ENCODE assay signal across 8 cellular contexts in genomic region chr14:67285876-67286452, GRCh38. TPM values are rescaled to one million over a fixed set of nuclear protein-coding genes. Genes with fewer than 3 reads are reported as not detected.
DNase-seq lines count a peak whose midpoint lies in the region; ATAC-seq and TF ChIP-seq lines count a peak whose summit lies in the region.

No MANE protein-coding gene starts in this region.

- no peak overlapping the region for H3K4me3 Mint-ChIP-seq in WTC11
- no peak overlapping the region for H3K4me3 Mint-ChIP-seq in stimulated activated naive CD8-positive, alpha-beta T cell treated with anti-CD3 and anti-CD28 coated beads, Interleukin-15, amount 100 ng/mL, for 72 hours

- H3K27me3 Mint-ChIP-seq in WTC11 (ENCODE audit: low read depth) = no peaks in the 10 kb centered on the region
- H3K27me3 Mint-ChIP-seq in stimulated activated naive CD8-positive, alpha-beta T cell treated with anti-CD3 and anti-CD28 coated beads, Interleukin-15, amount 100 ng/mL, for 72 hours = no peaks in the 10 kb centered on the region

- H3K36me3 ChIP-seq in GM06990 (ENCODE audit: control insufficient read depth, insufficient read depth, low read length) = no peaks in the 10 kb centered on the region

- H3K4me1 Mint-ChIP-seq in WTC11 = no peaks in the 10 kb centered on the region
- H3K4me1 Mint-ChIP-seq in stimulated activated naive CD8-positive, alpha-beta T cell treated with anti-CD3 and anti-CD28 coated beads, Interleukin-15, amount 100 ng/mL, for 72 hours = no peaks in the 10 kb centered on the region

- H3K36me3 Mint-ChIP-seq in WTC11 = no peaks in the 10 kb centered on the region

- CTCF ChIA-PET in WTC11 (lab: Charles Lee) = interaction anchor here (0.6 to 2.8 kb wide), 36 partner anchors 9 to 926 kb away, joined by 3 to 59 read pairs (median 4); partner anchors contain the start of genes ATP6V1D and PALS1

- H3K9me3 Mint-ChIP-seq in WTC11 = no peaks in the 10 kb centered on the region
- no peaks in the 10 kb centered on the region for H3K9me3 Mint-ChIP-seq in stimulated activated naive CD8-positive, alpha-beta T cell treated with anti-CD3 and anti-CD28 coated beads, Interleukin-15, amount 100 ng/mL, for 72 hours

- ATAC-seq in WTC11 = no peak
- no peak for ATAC-seq in HG02623 (IDR thresholded peaks at IDR 0.05; ENCODE audit: unreplicated experiment)
- no peak for ATAC-seq in stimulated activated naive CD8-positive, alpha-beta T cell treated with anti-CD3 and anti-CD28 coated beads, Interleukin-15, amount 100 ng/mL, for 72 hours
- ATAC-seq in GM21360 (IDR thresholded peaks at IDR 0.05; ENCODE audit: unreplicated experiment) = no peak

- DNase-seq in GM06990 (ENCODE audit: extremely low read depth, insufficient read length) (no peak), NCI-H1092 treated with DMSO at 0.1 percent for 48 hours (lab: John Stamatoyannopoulos, UW) (peak; percentile 69), WTC11 (ENCODE audit: low spot score) (no peak), iPS-NIHi7 (ENCODE audit: extremely low spot score) (peak; percentile 22), islet precursor cell (no peak)
- no peak for DNase-seq in stimulated activated naive CD8-positive, alpha-beta T cell treated with anti-CD3 and anti-CD28 coated beads, Interleukin-15, amount 100 ng/mL, for 72 hours

- TF ChIP-seq CTCF in GM06990 (IDR thresholded peaks at IDR 0.05; ENCODE audit: insufficient read depth, low read length, poor library complexity, severe bottlenecking) = peak; percentile 38
- TF ChIP-seq CTCF in WTC11 (IDR thresholded peaks at IDR 0.05) = no peak

- H3K27me3 ChIP-seq in GM06990 (replicated peaks; ENCODE audit: control insufficient read depth, insufficient read depth, low read length) = no peaks in the 10 kb centered on the region

- peak overlapping the region; percentile 25; the same call in 1 of the 2 replicates for H3K27ac Mint-ChIP-seq in WTC11
- H3K27ac Mint-ChIP-seq in stimulated activated naive CD8-positive, alpha-beta T cell treated with anti-CD3 and anti-CD28 coated beads, Interleukin-15, amount 100 ng/mL, for 72 hours = no peak overlapping the region

- POLR2A ChIA-PET in WTC11 (lab: Charles Lee) = interaction anchor here (0.6 to 1.5 kb wide), 4 partner anchors 45 to 364 kb away, joined by 3 to 5 read pairs (median 4); partner anchors contain the start of gene PALS1

- H3K4me3 ChIP-seq in GM06990 (replicated peaks; ENCODE audit: low read depth, low read length) = no peak overlapping the region

TF ChIP-seq in WTC11, 78 proteins besides CTCF, POLR2A, EP300 and RAD21:
- TF ChIP-seq NFATC4 (CRISPR knock-in tag; IDR thresholded peaks at IDR 0.05) = no peak
- no peak for TF ChIP-seq GTF2I (CRISPR knock-in tag; conservative IDR thresholded peaks at IDR 0.05)
- no peak for TF ChIP-seq FOXP1 (CRISPR knock-in tag; IDR thresholded peaks at IDR 0.05; ENCODE audit: borderline replicate concordance)
- TF ChIP-seq FOXK1 (CRISPR knock-in tag; IDR thresholded peaks at IDR 0.05) = no peak
- no peak for TF ChIP-seq ZNF425 (CRISPR knock-in tag; conservative IDR thresholded peaks at IDR 0.05)
- TF ChIP-seq NR2C2 (CRISPR knock-in tag; IDR thresholded peaks at IDR 0.05) = no peak
- no peak for TF ChIP-seq FOXP4 (CRISPR knock-in tag; IDR thresholded peaks at IDR 0.05)
- TF ChIP-seq ERG (CRISPR knock-in tag; IDR thresholded peaks at IDR 0.05) = no peak
- no peak for TF ChIP-seq IRF1 (CRISPR knock-in tag; IDR thresholded peaks at IDR 0.05)
- no peak for TF ChIP-seq ZNF396 (CRISPR knock-in tag; IDR thresholded peaks at IDR 0.05; ENCODE audit: borderline replicate concordance)
- no peak for TF ChIP-seq ATF2 (CRISPR knock-in tag; IDR thresholded peaks at IDR 0.05; ENCODE audit: borderline replicate concordance, low read depth)
- TF ChIP-seq ATF6 (CRISPR knock-in tag; IDR thresholded peaks at IDR 0.05) = no peak
- TF ChIP-seq ETV6 (CRISPR knock-in tag; IDR thresholded peaks at IDR 0.05) = no peak
- TF ChIP-seq TP53 (CRISPR knock-in tag; IDR thresholded peaks at IDR 0.05) = no peak

RNA-seq across cellular contexts. Expression of gene PALS1, which starts 44.7 kb away (rescaled TPM):
- 18.0 to 21.7 TPM (median 21.0 TPM) in 3 replicates for total RNA-seq in WTC11 (2021)

Comparison
In these comparisons a context has a peak if more than half of its experiments do, and no peak if none do; other contexts are left out.
1. DNase-seq: peak in NCI-H1092 treated with DMSO at 0.1 percent for 48 hours (single experiment) and iPS-NIHi7 (single experiment); none in GM06990 (single experiment), WTC11 (single experiment), islet precursor cell (single experiment) and stimulated activated naive CD8-positive, alpha-beta T cell treated with anti-CD3 and anti-CD28 coated beads, Interleukin-15, amount 100 ng/mL, for 72 hours (0 of 2).